ENCODE assay signal across 15 cellular contexts in the genomic region with DNA sequence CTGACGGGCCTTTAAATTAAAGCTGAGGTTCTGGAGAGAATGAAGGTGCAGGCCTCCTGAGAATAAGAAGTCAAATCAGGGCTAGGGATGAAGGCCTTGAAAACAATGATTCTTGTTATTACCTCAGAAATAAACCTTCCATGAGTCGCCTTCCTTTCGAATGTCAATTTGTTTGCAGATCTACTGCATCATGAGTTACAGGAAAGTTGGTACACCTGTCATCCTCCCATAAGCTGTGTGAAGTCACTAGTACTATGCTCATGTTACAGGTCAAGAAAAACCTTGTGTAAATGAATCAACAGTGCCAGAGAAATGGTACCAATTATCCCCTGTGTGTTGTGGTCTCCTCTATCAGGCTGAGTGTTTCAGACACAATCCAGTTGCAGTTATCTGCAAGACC.
"Had no signal": no experiment of that assay in that cellular context is flagged by ENCODE, and none has a peak within 500 bp of the region (broad histone marks: within the 10 kb centered on the region; RNA-seq: fewer than 3 reads in every experiment).

No MANE protein-coding gene starts in this region.

- H3K36me3 ChIP-seq: gastrocnemius medialis, heart right ventricle, neutrophil, right atrium auricular region, transverse colon had no signal

- H3K4me1 ChIP-seq: gastrocnemius medialis had no signal

- DNase-seq: activated CD4-positive, CD25-positive, alpha-beta regulatory T cell treated with anti-CD3 and anti-CD28 coated beads, Interleukin-2, amount 50 U/mL, for 72 hours; activated naive CD4-positive, alpha-beta T cell; activated naive CD8-positive, alpha-beta T cell treated with anti-CD3 and anti-CD28 coated beads, Interleukin-2, amount 10 ng/mL, durations not matched to agents 7 days and 5 days; dermis blood vessel endothelial cell; effector memory CD8-positive, alpha-beta T cell; gastrocnemius medialis; heart right ventricle; mucosa of descending colon; naive thymus-derived CD8-positive, alpha-beta T cell; posterior cingulate gyrus; small intestine; stimulated activated naive CD8-positive, alpha-beta T cell treated with anti-CD3 and anti-CD28 coated beads, Interleukin-15, Interleukin-2, amounts not matched to agents 100 U/mL and 50 U/mL, for 24 hours; transverse colon had no signal

- H3K4me3 ChIP-seq: gastrocnemius medialis, heart right ventricle, mucosa of descending colon, right atrium auricular region, transverse colon had no signal

- H3K27me3 ChIP-seq: gastrocnemius medialis, right atrium auricular region, transverse colon had no signal

- ATAC-seq: effector memory CD8-positive, alpha-beta T cell; gastrocnemius medialis; mucosa of descending colon; naive thymus-derived CD8-positive, alpha-beta T cell; stimulated activated naive CD8-positive, alpha-beta T cell treated with anti-CD3 and anti-CD28 coated beads, Interleukin-15, Interleukin-2, amounts not matched to agents 100 U/mL and 50 U/mL, for 24 hours had no signal

- H3K27ac ChIP-seq: gastrocnemius medialis, heart right ventricle, neutrophil, right atrium auricular region, transverse colon had no signal

- H3K9me3 ChIP-seq: gastrocnemius medialis, heart right ventricle, mucosa of descending colon, neutrophil, right atrium auricular region, transverse colon had no signal
